In genomic region chr1:33473900-33474299, GRCh38 we compare ENCODE assay signal across 1 cellular context.
TF ChIP-seq lines count a peak whose summit lies in the region.

No MANE protein-coding gene starts in this region.

TF ChIP-seq in WTC11, 78 proteins besides CTCF, POLR2A, EP300 and RAD21 (continued from another document):
- TF ChIP-seq HMGXB4 (CRISPR knock-in tag; IDR thresholded peaks at IDR 0.05) = no peak
- no peak for TF ChIP-seq TP53 (CRISPR knock-in tag; IDR thresholded peaks at IDR 0.05)
- no peak for TF ChIP-seq CREB1 (CRISPR knock-in tag; IDR thresholded peaks at IDR 0.05)
- no peak for TF ChIP-seq NFE2L1 (CRISPR knock-in tag; IDR thresholded peaks at IDR 0.05)
- no peak for TF ChIP-seq ZNF317 (CRISPR knock-in tag; IDR thresholded peaks at IDR 0.05; ENCODE audit: borderline replicate concordance, low read depth)
- TF ChIP-seq ZNF281 (CRISPR knock-in tag; IDR thresholded peaks at IDR 0.05) = no peak
